ENCODE assay signal across 9 cellular contexts in the genomic region with DNA sequence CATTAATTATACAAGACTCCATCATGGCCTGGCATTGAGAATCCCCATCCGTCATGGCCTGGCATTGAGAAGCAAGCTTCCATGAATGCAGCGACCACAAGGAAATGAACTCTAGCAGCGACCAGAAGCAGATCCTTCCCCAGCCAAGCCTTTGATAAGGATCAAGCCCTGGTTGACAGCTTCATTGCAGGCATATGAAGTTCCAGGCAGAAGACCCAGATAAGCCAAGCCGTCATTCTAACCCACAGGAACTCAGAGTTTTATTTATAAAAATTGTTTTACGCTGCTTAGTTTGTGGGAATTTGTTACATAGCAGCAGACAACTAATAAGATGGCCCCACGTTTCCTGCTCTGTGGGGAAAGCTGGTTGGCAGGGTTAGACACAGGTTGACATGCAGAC.
"Had no signal": no experiment of that assay in that cellular context is flagged by ENCODE, and none has a peak within 500 bp of the region (broad histone marks: within the 10 kb centered on the region; RNA-seq: fewer than 3 reads in every experiment).

No MANE protein-coding gene starts in this region.

- H3K4me2 ChIP-seq: KMS-11 had no signal

- H2AFZ ChIP-seq: GM23248 had no signal

- ATAC-seq: HCT116 had no signal

- H3K9me3 ChIP-seq: HAP-1 had no signal

- FAIRE-seq: HTR-8/SVneo had no signal

- H3K9ac ChIP-seq: GM23248, KMS-11 had no signal

- DNase-seq: GM23248, GOT3, H7, HFFc6, KBM-7 had no signal

- H3K4me1 ChIP-seq: HAP-1 had no signal

- H3K36me3 ChIP-seq: HAP-1 had no signal

- H3K4me3 ChIP-seq: GM23248, HAP-1 had no signal

- H3K27ac ChIP-seq: GM23248, KMS-11 had no signal
